Comparison of ENCODE assay signal across 29 cellular contexts in genomic region chr12:58924652-58925051, GRCh38. TPM values are rescaled to one million over a fixed set of nuclear protein-coding genes. Genes with fewer than 3 reads are reported as not detected.
"Had no signal": no experiment of that assay in that cellular context is flagged by ENCODE, and none has a peak within 500 bp of the region (broad histone marks: within the 10 kb centered on the region; RNA-seq: fewer than 3 reads in every experiment).

No MANE protein-coding gene starts in this region.

- H3K27ac ChIP-seq: breast epithelium, gastroesophageal sphincter, neutrophil, prostate gland, sigmoid colon, upper lobe of right lung had no signal

- DNase-seq: activated CD4-positive, alpha-beta memory T cell treated with anti-CD3 and anti-CD28 coated beads, Interleukin-2, amount 10 ng/mL, durations not matched to agents 7 days and 5 days; activated CD4-positive, alpha-beta T cell treated with anti-CD3 and anti-CD28 coated beads, Interleukin-2, amount 10 ng/mL, durations not matched to agents 24 days and 14 days; activated CD4-positive, CD25-positive, alpha-beta regulatory T cell treated with anti-CD3 and anti-CD28 coated beads, Interleukin-2, amount 50 U/mL, for 72 hours; activated CD8-positive, alpha-beta memory T cell treated with anti-CD3 and anti-CD28 coated beads, Interleukin-2, amount 50 U/mL, for 48 hours; activated gamma-delta T cell treated with Interleukin-2 at 50 U/mL for 16 hours; activated naive CD4-positive, alpha-beta T cell treated with anti-CD3 and anti-CD28 coated beads, Interleukin-2, amount 50 U/mL, for 16 hours; activated T-cell treated with anti-CD3 and anti-CD28 coated beads, Interleukin-2, amount 50 U/mL, for 4 hours; amniotic stem cell; central memory CD4-positive, alpha-beta T cell; effector CD4-positive, alpha-beta T cell; hippocampal formation; left cardiac atrium; left ventricle myocardium superior; naive thymus-derived CD4-positive, alpha-beta T cell; retina; sigmoid colon; stimulated activated CD4-positive, alpha-beta T cell treated with anti-CD3 and anti-CD28 coated beads, Interleukin-4, amount 100 ng/mL, for 24 hours; substantia nigra; T-cell; upper lobe of right lung had no signal

- H3K4me3 ChIP-seq: breast epithelium, gastroesophageal sphincter, prostate gland, sigmoid colon, upper lobe of right lung had no signal

- H3K27ac Mint-ChIP-seq: activated CD4-positive, alpha-beta memory T cell treated with anti-CD3 and anti-CD28 coated beads, Interleukin-2, amount 10 ng/mL, durations not matched to agents 7 days and 5 days; activated CD4-positive, alpha-beta T cell treated with anti-CD3 and anti-CD28 coated beads, Interleukin-2, amount 10 ng/mL, durations not matched to agents 24 days and 14 days; activated T-helper 17 cell treated with anti-CD3 and anti-CD28 coated beads, Interleukin-2, amount 50 U/mL, for 72 hours; dendritic cell treated with granulocyte-macrophage colony-stimulating factor and Interleukin-4, amounts not matched to agents 40 ng/mL and 50 ng/mL, for 4 days; mesothelial cell of epicardium; naive thymus-derived CD4-positive, alpha-beta T cell; stimulated activated effector memory CD8-positive, alpha-beta T cell treated with anti-CD3 and anti-CD28 coated beads, Interleukin-12 subunit alpha, Interleukin-12 subunit beta, amount 100 ng/mL, for 72 hours; stimulated activated naive CD8-positive, alpha-beta T cell treated with anti-CD3 and anti-CD28 coated beads, Interleukin-15, Interleukin-2, amounts not matched to agents 100 ng/mL and 50 ng/mL, for 24 hours; T-cell had no signal

- H3K9me3 Mint-ChIP-seq: activated CD4-positive, alpha-beta T cell treated with anti-CD3 and anti-CD28 coated beads, Interleukin-2, amount 10 ng/mL, durations not matched to agents 24 days and 14 days; activated T-cell treated with anti-CD3 and anti-CD28 coated beads, Interleukin-2, amount 50 U/mL, for 4 hours; dendritic cell treated with granulocyte-macrophage colony-stimulating factor and Interleukin-4, amounts not matched to agents 40 ng/mL and 50 ng/mL, for 4 days; mesothelial cell of epicardium; stimulated activated naive CD8-positive, alpha-beta T cell treated with anti-CD3 and anti-CD28 coated beads, Interleukin-15, Interleukin-2, amounts not matched to agents 100 ng/mL and 50 ng/mL, for 24 hours; T-cell had no signal

- H3K27me3 ChIP-seq: breast epithelium, gastroesophageal sphincter, sigmoid colon, upper lobe of right lung had no signal

- H3K9me3 ChIP-seq: breast epithelium, gastroesophageal sphincter, neutrophil, prostate gland, sigmoid colon, upper lobe of right lung had no signal

- H3K4me3 Mint-ChIP-seq: activated CD4-positive, alpha-beta memory T cell treated with anti-CD3 and anti-CD28 coated beads, Interleukin-2, amount 10 ng/mL, durations not matched to agents 7 days and 5 days; activated CD4-positive, alpha-beta T cell treated with anti-CD3 and anti-CD28 coated beads, Interleukin-2, amount 10 ng/mL, durations not matched to agents 24 days and 14 days; activated T-cell treated with anti-CD3 and anti-CD28 coated beads, Interleukin-2, amount 50 U/mL, for 4 hours; activated T-helper 17 cell treated with anti-CD3 and anti-CD28 coated beads, Interleukin-2, amount 50 U/mL, for 72 hours; dendritic cell treated with granulocyte-macrophage colony-stimulating factor and Interleukin-4, amounts not matched to agents 40 ng/mL and 50 ng/mL, for 4 days; mesothelial cell of epicardium; naive thymus-derived CD4-positive, alpha-beta T cell; stimulated activated effector memory CD8-positive, alpha-beta T cell treated with anti-CD3 and anti-CD28 coated beads, Interleukin-12 subunit alpha, Interleukin-12 subunit beta, amount 100 ng/mL, for 72 hours; stimulated activated naive CD8-positive, alpha-beta T cell treated with anti-CD3 and anti-CD28 coated beads, Interleukin-15, Interleukin-2, amounts not matched to agents 100 ng/mL and 50 ng/mL, for 24 hours; T-cell had no signal

- ATAC-seq: activated T-cell treated with anti-CD3 and anti-CD28 coated beads, Interleukin-2, amount 50 U/mL, for 4 hours; activated T-helper 17 cell treated with anti-CD3 and anti-CD28 coated beads, Interleukin-2, amount 50 U/mL, for 72 hours; gastroesophageal sphincter; left ventricle myocardium superior; naive thymus-derived CD4-positive, alpha-beta T cell; stimulated activated effector memory CD8-positive, alpha-beta T cell treated with anti-CD3 and anti-CD28 coated beads, Interleukin-12 subunit alpha, Interleukin-12 subunit beta, amount 100 ng/mL, for 72 hours; T-cell had no signal

- H3K36me3 Mint-ChIP-seq: mesothelial cell of epicardium; naive thymus-derived CD4-positive, alpha-beta T cell; stimulated activated effector memory CD8-positive, alpha-beta T cell treated with anti-CD3 and anti-CD28 coated beads, Interleukin-12 subunit alpha, Interleukin-12 subunit beta, amount 100 ng/mL, for 72 hours; T-cell had no signal

- H3K36me3 ChIP-seq: breast epithelium, gastroesophageal sphincter, neutrophil, prostate gland, sigmoid colon, upper lobe of right lung had no signal

- H3K4me1 Mint-ChIP-seq: activated T-helper 17 cell treated with anti-CD3 and anti-CD28 coated beads, Interleukin-2, amount 50 U/mL, for 72 hours; stimulated activated effector memory CD8-positive, alpha-beta T cell treated with anti-CD3 and anti-CD28 coated beads, Interleukin-12 subunit alpha, Interleukin-12 subunit beta, amount 100 ng/mL, for 72 hours had no signal

- H3K4me1 ChIP-seq: breast epithelium had no signal

RNA-seq across cellular contexts. Expression of gene LRIG3, which starts 4.3 kb away (rescaled TPM):
- total RNA-seq: activated CD4-positive, alpha-beta T cell treated with anti-CD3 and anti-CD28 coated beads, Interleukin-2, amount 10 ng/mL, durations not matched to agents 24 days and 14 days; activated T-helper 17 cell treated with anti-CD3 and anti-CD28 coated beads, Interleukin-2, amount 50 U/mL, for 72 hours had no signal
- polyA plus RNA-seq: naive thymus-derived CD4-positive, alpha-beta T cell had no signal
